3 cellular contexts compared by ENCODE assay signal in genomic region chr4:1534876-1535526, GRCh38.
TF ChIP-seq lines count a peak whose summit lies in the region.

No MANE protein-coding gene starts in this region.

TF ChIP-seq in K562, 482 proteins besides CTCF, POLR2A, EP300 and RAD21:
- peak; percentile 64 for TF ChIP-seq MAX (CRISPR knock-in tag; IDR thresholded peaks at IDR 0.05)
- TF ChIP-seq ZBTB43 (CRISPR knock-in tag; IDR thresholded peaks at IDR 0.05): peak; percentile 89; the same call in 1 of the 2 replicates
- TF ChIP-seq ZNF512 (tag; IDR thresholded peaks at IDR 0.05): no peak
- TF ChIP-seq CTCFL (IDR thresholded peaks at IDR 0.05; ENCODE audit: borderline replicate concordance, insufficient read depth, low read depth, low read length, poor library complexity, severe bottlenecking): no peak
- no peak for TF ChIP-seq MCM2 (IDR thresholded peaks at IDR 0.05; ENCODE audit: low read depth)
- TF ChIP-seq ZNF551 (CRISPR knock-in tag; IDR thresholded peaks at IDR 0.05): no peak
- TF ChIP-seq ZBED1 (IDR thresholded peaks at IDR 0.05): no peak
- peak; percentile 71; the same call in 1 of the 2 replicates for TF ChIP-seq MYNN (IDR thresholded peaks at IDR 0.05)
- TF ChIP-seq MYNN (CRISPR knock-in tag; IDR thresholded peaks at IDR 0.05): no peak
- TF ChIP-seq KDM1A (IDR thresholded peaks at IDR 0.05): peak in 1 of 2 experiments; percentile 38; a peak in 1 of 4 replicates
- 0 out of 2 replicates have a peak, but pooled peaks have one; percentile 15 for TF ChIP-seq CEBPG (CRISPR knock-in tag; IDR thresholded peaks at IDR 0.05)
- no peak for TF ChIP-seq CEBPG (tag; conservative IDR thresholded peaks at IDR 0.05 in 1 of 2, IDR thresholded peaks at IDR 0.05 in 1 of 2)
- TF ChIP-seq ZKSCAN3 (CRISPR knock-in tag; IDR thresholded peaks at IDR 0.05): no peak

TF ChIP-seq in HepG2, 621 proteins besides CTCF, POLR2A, EP300 and RAD21:
- no peak for TF ChIP-seq NFATC3 (CRISPR knock-in tag; IDR thresholded peaks at IDR 0.05)
- TF ChIP-seq MNT (IDR thresholded peaks at IDR 0.05): peak; percentile 94

TF ChIP-seq in HEK293T, 16 proteins besides CTCF, POLR2A, EP300 and RAD21:
- no peak for TF ChIP-seq ELF4 (IDR thresholded peaks at IDR 0.05)
- no peak for TF ChIP-seq LEF1 (IDR thresholded peaks at IDR 0.05; ENCODE audit: borderline replicate concordance)
- TF ChIP-seq FOXM1 (IDR thresholded peaks at IDR 0.05; ENCODE audit: borderline replicate concordance): no peak
- no peak for TF ChIP-seq BHLHE40 (IDR thresholded peaks at IDR 0.05; ENCODE audit: borderline replicate concordance)
- no peak for TF ChIP-seq ZNF384 (IDR thresholded peaks at IDR 0.05)
- TF ChIP-seq HDGF (IDR thresholded peaks at IDR 0.05; ENCODE audit: borderline replicate concordance): no peak
- no peak for TF ChIP-seq L3MBTL2 (conservative IDR thresholded peaks at IDR 0.05)
- TF ChIP-seq FOXK2 (IDR thresholded peaks at IDR 0.05): no peak
- no peak for TF ChIP-seq CTBP1 (IDR thresholded peaks at IDR 0.05; ENCODE audit: borderline replicate concordance)
- no peak for TF ChIP-seq ARNT (IDR thresholded peaks at IDR 0.05)
- no peak for TF ChIP-seq FOXA1 (IDR thresholded peaks at IDR 0.05)
- no peak for TF ChIP-seq SUZ12 (IDR thresholded peaks at IDR 0.05)
